Comparison of ENCODE assay signal across 26 cellular contexts in the genomic region with DNA sequence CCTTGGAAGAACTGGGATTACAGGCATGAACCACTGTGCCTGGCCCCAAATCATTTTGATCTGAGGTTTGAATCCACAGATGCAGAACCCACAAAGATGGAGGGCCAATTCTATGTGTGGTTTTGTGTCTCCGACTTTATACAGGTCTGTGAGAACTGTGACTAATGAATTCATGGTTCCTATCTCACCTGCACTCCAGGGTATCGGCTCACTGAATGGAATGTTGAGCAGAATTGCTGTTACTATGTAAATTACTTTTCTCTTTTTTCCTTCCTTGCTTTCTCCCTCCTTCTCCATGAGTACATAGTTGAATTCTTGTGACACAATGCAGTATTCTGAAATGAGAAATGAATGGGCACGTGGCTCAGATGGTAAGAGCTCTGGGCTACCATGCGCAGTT. TPM values are rescaled to one million over a fixed set of nuclear protein-coding genes. Genes with fewer than 3 reads are reported as not detected.
"Had no signal": no experiment of that assay in that cellular context is flagged by ENCODE, and none has a peak within 500 bp of the region (broad histone marks: within the 10 kb centered on the region; RNA-seq: fewer than 3 reads in every experiment).

No MANE protein-coding gene starts in this region.

- DNase-seq: colonic mucosa; cortex of kidney; effector CD8-positive, alpha-beta T cell; effector memory CD8-positive, alpha-beta T cell; endodermal cell; erythroblast; esophagus squamous epithelium; foreskin fibroblast; foreskin melanocyte; heart left ventricle; hypothalamus; left cardiac atrium; left lung; left ventricle myocardium superior; lower lobe of right lung; mesenchymal stem cell; midbrain; naive B cell had no signal

- H3K79me2 ChIP-seq: hepatocyte had no signal

- H3K4me1 ChIP-seq: colonic mucosa had no signal

- H3K27ac ChIP-seq: colonic mucosa, epithelial cell of prostate, esophagus squamous epithelium, gastroesophageal sphincter, hepatocyte, left lung, lower lobe of right lung had no signal

- H3K27me3 Mint-ChIP-seq: dendritic cell treated with granulocyte-macrophage colony-stimulating factor and Interleukin-4, amounts not matched to agents 40 ng/mL and 50 ng/mL, for 4 days; effector memory CD8-positive, alpha-beta T cell; naive B cell had no signal

- ATAC-seq: effector memory CD8-positive, alpha-beta T cell; esophagus mucosa; gastroesophageal sphincter; heart left ventricle; left cardiac atrium; left lung; left ventricle myocardium superior; lower lobe of right lung had no signal

- H3K4me3 Mint-ChIP-seq: dendritic cell treated with granulocyte-macrophage colony-stimulating factor and Interleukin-4, amounts not matched to agents 40 ng/mL and 50 ng/mL, for 4 days; effector memory CD8-positive, alpha-beta T cell; endodermal cell; naive B cell had no signal

- H3K4me3 ChIP-seq: colonic mucosa, esophagus squamous epithelium, gastroesophageal sphincter, heart left ventricle, hepatocyte, left lung, lower lobe of right lung had no signal

- H3K9me3 Mint-ChIP-seq: dendritic cell treated with granulocyte-macrophage colony-stimulating factor and Interleukin-4, amounts not matched to agents 40 ng/mL and 50 ng/mL, for 4 days; effector memory CD8-positive, alpha-beta T cell; endodermal cell; naive B cell had no signal

- H3K4me2 ChIP-seq: hepatocyte had no signal

- H3K9me3 ChIP-seq: colonic mucosa, esophagus squamous epithelium, gastroesophageal sphincter, heart left ventricle, left lung, lower lobe of right lung had no signal

- H3K27ac Mint-ChIP-seq: dendritic cell treated with granulocyte-macrophage colony-stimulating factor and Interleukin-4, amounts not matched to agents 40 ng/mL and 50 ng/mL, for 4 days; effector memory CD8-positive, alpha-beta T cell; endodermal cell; naive B cell had no signal

- H2AFZ ChIP-seq: hepatocyte had no signal

- H3K27me3 ChIP-seq: colonic mucosa, esophagus squamous epithelium, gastroesophageal sphincter, heart left ventricle, hepatocyte, left lung had no signal

RNA-seq across cellular contexts. Expression of a gene that starts 21.1 kb away (rescaled TPM):
- total RNA-seq: lung microvascular endothelial cell, mononuclear cell had no signal
- polyA plus RNA-seq: keratinocyte had no signal
